ENCODE assay signal across 1 cellular context in genomic region chr6:159729598-159729997, GRCh38.
A peak's percentile ranks its signal among the peaks of the same experiment; 100 is the strongest.
TF ChIP-seq lines count a peak whose summit lies in the region.

No MANE protein-coding gene starts in this region.

TF ChIP-seq in HepG2, 621 proteins besides CTCF, POLR2A, EP300 and RAD21 (continued from another document):
- TF ChIP-seq ARID4A (CRISPR knock-in tag; IDR thresholded peaks at IDR 0.05; ENCODE audit: borderline replicate concordance) (no peak; the same call in 1 of the 2 replicates), CEBPG (CRISPR knock-in tag; IDR thresholded peaks at IDR 0.05) (no peak), SSRP1 (CRISPR knock-in tag; IDR thresholded peaks at IDR 0.05) (no peak), ZBTB42 (CRISPR knock-in tag; IDR thresholded peaks at IDR 0.05) (no peak), ZNF280B (CRISPR knock-in tag; IDR thresholded peaks at IDR 0.05; ENCODE audit: borderline replicate concordance) (no peak), BATF2 (CRISPR knock-in tag; IDR thresholded peaks at IDR 0.05) (no peak), SP5 (CRISPR knock-in tag; IDR thresholded peaks at IDR 0.05; ENCODE audit: borderline replicate concordance, low read depth) (no peak), SRSF1 (optimal IDR thresholded peaks at IDR 0.05; ENCODE audit: low read depth, low read length) (no peak), THAP8 (CRISPR knock-in tag; IDR thresholded peaks at IDR 0.05; ENCODE audit: borderline replicate concordance) (no peak), SMARCE1 (IDR thresholded peaks at IDR 0.05; ENCODE audit: borderline replicate concordance) (no peak), ZNF124 (CRISPR knock-in tag; IDR thresholded peaks at IDR 0.05) (no peak), HDAC2 (CRISPR knock-in tag; IDR thresholded peaks at IDR 0.05) (no peak), ZBTB49 (CRISPR knock-in tag; IDR thresholded peaks at IDR 0.05; ENCODE audit: borderline replicate concordance) (no peak), ATF3 (CRISPR knock-in tag; IDR thresholded peaks at IDR 0.05) (no peak), ZNF639 (CRISPR knock-in tag; conservative IDR thresholded peaks at IDR 0.05) (no peak), ZNF567 (CRISPR knock-in tag; IDR thresholded peaks at IDR 0.05; ENCODE audit: borderline replicate concordance) (no peak), ZNF550 (CRISPR knock-in tag; IDR thresholded peaks at IDR 0.05; ENCODE audit: borderline replicate concordance) (no peak), NR0B2 (CRISPR knock-in tag; IDR thresholded peaks at IDR 0.05) (no peak), CREB3 (CRISPR knock-in tag; IDR thresholded peaks at IDR 0.05) (no peak), ZBTB37 (CRISPR knock-in tag; IDR thresholded peaks at IDR 0.05) (no peak), ZNF256 (CRISPR knock-in tag; conservative IDR thresholded peaks at IDR 0.05) (no peak), ZNF652 (CRISPR knock-in tag; IDR thresholded peaks at IDR 0.05; ENCODE audit: borderline replicate concordance, low read depth) (peak; percentile 56; the same call in 1 of the 2 replicates), REPIN1 (CRISPR knock-in tag; IDR thresholded peaks at IDR 0.05; ENCODE audit: borderline replicate concordance, low read depth) (no peak), FOXP4 (CRISPR knock-in tag; IDR thresholded peaks at IDR 0.05) (no peak), ZNF331 (CRISPR knock-in tag; IDR thresholded peaks at IDR 0.05) (0 out of 2 replicates have a peak, but pooled peaks have one; percentile 18), NCOA2 (CRISPR knock-in tag; IDR thresholded peaks at IDR 0.05) (0 out of 2 replicates have a peak, but pooled peaks have one; percentile 8), IRF9 (CRISPR knock-in tag; IDR thresholded peaks at IDR 0.05; ENCODE audit: borderline replicate concordance) (no peak), JUNB (CRISPR knock-in tag; IDR thresholded peaks at IDR 0.05; ENCODE audit: borderline replicate concordance) (no peak), ZBTB10 (CRISPR knock-in tag; IDR thresholded peaks at IDR 0.05; ENCODE audit: borderline replicate concordance) (no peak), ZSCAN25 (CRISPR knock-in tag; IDR thresholded peaks at IDR 0.05) (no peak)
